In the genomic region with DNA sequence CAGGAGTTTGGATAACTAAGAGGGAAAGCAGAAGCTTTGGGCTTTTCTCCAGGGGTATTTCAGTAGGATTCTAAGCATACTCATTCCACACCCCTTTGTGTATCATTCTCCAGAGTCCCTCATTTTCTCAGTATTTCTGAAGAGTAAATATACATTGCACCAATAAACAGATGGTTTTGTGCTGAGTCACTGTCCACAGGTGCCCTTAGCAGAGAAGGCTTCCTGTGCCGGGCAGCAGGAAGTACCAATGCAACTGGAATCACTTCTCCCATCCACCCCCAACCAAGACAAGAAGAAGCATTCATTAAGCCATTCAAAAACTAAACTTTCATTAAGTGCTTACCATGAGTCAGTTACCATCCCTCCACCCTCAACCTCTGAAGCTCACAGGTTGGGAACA, we compare ENCODE assay signal across 10 cellular contexts. TPM values are rescaled to one million over a fixed set of nuclear protein-coding genes. Genes with fewer than 3 reads are reported as not detected.
DNase-seq lines count a peak whose midpoint lies in the region; ATAC-seq, FAIRE-seq and TF ChIP-seq lines count a peak whose summit lies in the region.
"Had no signal": no experiment of that assay in that cellular context is flagged by ENCODE, and none has a peak within 500 bp of the region (broad histone marks: within the 10 kb centered on the region; RNA-seq: fewer than 3 reads in every experiment).

No MANE protein-coding gene starts in this region.

- TF ChIP-seq CTCF in dorsolateral prefrontal cortex (IDR thresholded peaks at IDR 0.05 in 54 of 56, conservative IDR thresholded peaks at IDR 0.05 in 2 of 56; ENCODE audit: low read depth in 1 of 56, partially characterized antibody in 56 of 56), result no peak

- no peaks in the 10 kb centered on the region for H3K9me3 Mint-ChIP-seq in stimulated activated naive B cell treated with anti-CD40 and anti-IgM and Interleukin-4, amounts not matched to agents 10 μg/mL and 1 μg/mL and 100 μg/mL, for 72 hours
- no peaks in the 10 kb centered on the region for H3K9me3 Mint-ChIP-seq in natural killer cell treated with Interleukin-12 subunit alpha and Interleukin-12 subunit beta and Interleukin-15 and Interleukin-18, amount 100 ng/mL, for 72 hours

- intact Hi-C loops in dorsolateral prefrontal cortex (cut with DNase I), result no loop called here

- H3K27ac ChIP-seq in dorsolateral prefrontal cortex, result peak overlapping the region in 3 of 59 donors; percentile 6 to 49 (median 14)

- H3K27ac Mint-ChIP-seq in stimulated activated naive B cell treated with anti-CD40 and anti-IgM and Interleukin-4, amounts not matched to agents 10 μg/mL and 1 μg/mL and 100 μg/mL, for 72 hours, result no peak overlapping the region
- no peak overlapping the region for H3K27ac Mint-ChIP-seq in natural killer cell treated with Interleukin-12 subunit alpha and Interleukin-12 subunit beta and Interleukin-15 and Interleukin-18, amount 100 ng/mL, for 72 hours

- no peak overlapping the region for H3K4me3 Mint-ChIP-seq in stimulated activated naive B cell treated with anti-CD40 and anti-IgM and Interleukin-4, amounts not matched to agents 10 μg/mL and 1 μg/mL and 100 μg/mL, for 72 hours
- no peak overlapping the region for H3K4me3 Mint-ChIP-seq in natural killer cell treated with Interleukin-12 subunit alpha and Interleukin-12 subunit beta and Interleukin-15 and Interleukin-18, amount 100 ng/mL, for 72 hours

- DNase-seq in CMK (ENCODE audit: low read depth) (peak; percentile 15), HTR-8/SVneo (ENCODE audit: insufficient read length, low spot score) (peak; percentile 71), SHP77 treated with DMSO at 0.1 percent for 48 hours (lab: John Stamatoyannopoulos, UW) (peak; percentile 72), kidney tubule cell (ENCODE audit: low spot score) (peak; percentile 91), dorsolateral prefrontal cortex (no peak), DMS114 treated with DMSO at 0.1 percent for 48 hours (lab: John Stamatoyannopoulos, UW; ENCODE audit: unreplicated experiment) (no peak)
- no peak for DNase-seq in stimulated activated naive B cell treated with anti-CD40 and anti-IgM and Interleukin-4, amounts not matched to agents 10 μg/mL and 1 μg/mL and 100 μg/mL, for 72 hours
- DNase-seq in natural killer cell treated with Interleukin-12 subunit alpha and Interleukin-12 subunit beta and Interleukin-15 and Interleukin-18, amount 100 ng/mL, for 72 hours (ENCODE audit: low spot score), result no peak
- DNase-seq: NCI-H526 treated with DMSO at 0.1 percent for 48 hours had no signal

- peaks cover 47 to 60% of the 10 kb centered on the region in 2 donors for H3K27me3 Mint-ChIP-seq in stimulated activated naive B cell treated with anti-CD40 and anti-IgM and Interleukin-4, amounts not matched to agents 10 μg/mL and 1 μg/mL and 100 μg/mL, for 72 hours
- peaks cover 0 to 28% of the 10 kb centered on the region in 2 donors for H3K27me3 Mint-ChIP-seq in natural killer cell treated with Interleukin-12 subunit alpha and Interleukin-12 subunit beta and Interleukin-15 and Interleukin-18, amount 100 ng/mL, for 72 hours

- peaks cover 0 to 4% of the 10 kb centered on the region in 2 donors for H3K36me3 Mint-ChIP-seq in stimulated activated naive B cell treated with anti-CD40 and anti-IgM and Interleukin-4, amounts not matched to agents 10 μg/mL and 1 μg/mL and 100 μg/mL, for 72 hours
- H3K36me3 Mint-ChIP-seq in natural killer cell treated with Interleukin-12 subunit alpha and Interleukin-12 subunit beta and Interleukin-15 and Interleukin-18, amount 100 ng/mL, for 72 hours, result no peaks in the 10 kb centered on the region

- no peak overlapping the region for H3K4me3 ChIP-seq in dorsolateral prefrontal cortex

- peaks cover 0 to 26% (median 6%) of the 10 kb centered on the region in 45 donors for H3K27me3 ChIP-seq in dorsolateral prefrontal cortex

- FAIRE-seq in HTR-8/SVneo (lab: Jason Lieb, UNC), result peak; percentile 77

- ATAC-seq in stimulated activated naive B cell treated with anti-CD40 and anti-IgM and Interleukin-4, amounts not matched to agents 10 μg/mL and 1 μg/mL and 100 μg/mL, for 72 hours (replicated peaks), result no peak
- ATAC-seq in natural killer cell treated with Interleukin-12 subunit alpha and Interleukin-12 subunit beta and Interleukin-15 and Interleukin-18, amount 100 ng/mL, for 72 hours, result no peak

- H3K4me1 Mint-ChIP-seq in stimulated activated naive B cell treated with anti-CD40 and anti-IgM and Interleukin-4, amounts not matched to agents 10 μg/mL and 1 μg/mL and 100 μg/mL, for 72 hours, result peaks cover 13 to 14% of the 10 kb centered on the region in 2 donors
- H3K4me1 Mint-ChIP-seq in natural killer cell treated with Interleukin-12 subunit alpha and Interleukin-12 subunit beta and Interleukin-15 and Interleukin-18, amount 100 ng/mL, for 72 hours (ENCODE audit: low read depth in 2 of 2), result peaks cover 6 to 14% of the 10 kb centered on the region in 2 donors

RNA-seq across cellular contexts. Expression of a gene that starts 3.6 kb away (rescaled TPM):
- total RNA-seq in dorsolateral prefrontal cortex, result 1 to 10 TPM in 119 of 120 experiments, under 1 TPM in 1; 0.98 to 9.5 (median 2.9) TPM
- total RNA-seq in natural killer cell treated with Interleukin-12 subunit alpha and Interleukin-12 subunit beta and Interleukin-15 and Interleukin-18, amount 100 ng/mL, for 72 hours, result 10 to 100 TPM in 1 of 2 donors, 1 to 10 TPM in 1; 5.6 to 20.1 TPM
- total RNA-seq: fibroblast of lung had no signal

RNA-seq across cellular contexts. Expression of a gene that starts 54.5 kb away (rescaled TPM):
- total RNA-seq in dorsolateral prefrontal cortex, result 1 to 10 TPM in 114 of 120 experiments, under 1 TPM in 6; 0.49 to 4.5 (median 1.9) TPM
- not detected for total RNA-seq in natural killer cell treated with Interleukin-12 subunit alpha and Interleukin-12 subunit beta and Interleukin-15 and Interleukin-18, amount 100 ng/mL, for 72 hours

Comparison
In these comparisons a context has a peak if more than half of its experiments do, and no peak if none do; other contexts are left out.
1. DNase-seq: peak in CMK (single experiment), HTR-8/SVneo (single experiment), SHP77 treated with DMSO at 0.1 percent for 48 hours (single experiment) and kidney tubule cell (single experiment); none in dorsolateral prefrontal cortex (0 of 10), stimulated activated naive B cell treated with anti-CD40 and anti-IgM and Interleukin-4, amounts not matched to agents 10 μg/mL and 1 μg/mL and 100 μg/mL, for 72 hours (single experiment), DMS114 treated with DMSO at 0.1 percent for 48 hours (single experiment) and natural killer cell treated with Interleukin-12 subunit alpha and Interleukin-12 subunit beta and Interleukin-15 and Interleukin-18, amount 100 ng/mL, for 72 hours (single experiment).